1 cellular context compared by ENCODE assay signal in genomic region chr17:82302498-82302963, GRCh38.
TF ChIP-seq lines count a peak whose summit lies in the region.

No MANE protein-coding gene starts in this region.

TF ChIP-seq in H1, 55 proteins besides CTCF, POLR2A, EP300 and RAD21:
- no peak for TF ChIP-seq NRF1 (IDR thresholded peaks at IDR 0.05; ENCODE audit: low read depth, low read length)
- no peak for TF ChIP-seq HDAC2 (IDR thresholded peaks at IDR 0.05; ENCODE audit: borderline replicate concordance in 1 of 2, low read depth in 2 of 2, low read length in 2 of 2)
- TF ChIP-seq SIN3A (conservative IDR thresholded peaks at IDR 0.05 in 1 of 2, IDR thresholded peaks at IDR 0.05 in 1 of 2; ENCODE audit: low read depth in 1 of 2, low read length in 2 of 2): no peak
- no peak for TF ChIP-seq RBBP5 (IDR thresholded peaks at IDR 0.05; ENCODE audit: borderline replicate concordance, low read depth, low read length)
- no peak for TF ChIP-seq SAP30 (IDR thresholded peaks at IDR 0.05; ENCODE audit: insufficient read depth, insufficient replicate concordance, low read length)
- TF ChIP-seq KDM5A (IDR thresholded peaks at IDR 0.05; ENCODE audit: low read length): no peak
- no peak for TF ChIP-seq E2F6 (IDR thresholded peaks at IDR 0.05)
- no peak for TF ChIP-seq SIRT6 (IDR thresholded peaks at IDR 0.05; ENCODE audit: low read length)
- TF ChIP-seq SP4 (IDR thresholded peaks at IDR 0.05; ENCODE audit: low read length): no peak
- no peak for TF ChIP-seq MAX (IDR thresholded peaks at IDR 0.05)
- no peak for TF ChIP-seq HDAC6 (IDR thresholded peaks at IDR 0.05; ENCODE audit: low read depth, low read length)
- TF ChIP-seq SP2 (IDR thresholded peaks at IDR 0.05; ENCODE audit: low read length): no peak
- TF ChIP-seq CBX5 (IDR thresholded peaks at IDR 0.05; ENCODE audit: low read depth, low read length): no peak
- no peak for TF ChIP-seq TEAD4 (IDR thresholded peaks at IDR 0.05; ENCODE audit: low read depth, low read length)
- no peak for TF ChIP-seq GTF2F1 (IDR thresholded peaks at IDR 0.05; ENCODE audit: borderline replicate concordance, low read depth, low read length)
- TF ChIP-seq ATF2 (IDR thresholded peaks at IDR 0.05; ENCODE audit: low read length): no peak
- TF ChIP-seq MAFK (IDR thresholded peaks at IDR 0.05; ENCODE audit: low read depth, low read length): no peak
